In the genomic region with DNA sequence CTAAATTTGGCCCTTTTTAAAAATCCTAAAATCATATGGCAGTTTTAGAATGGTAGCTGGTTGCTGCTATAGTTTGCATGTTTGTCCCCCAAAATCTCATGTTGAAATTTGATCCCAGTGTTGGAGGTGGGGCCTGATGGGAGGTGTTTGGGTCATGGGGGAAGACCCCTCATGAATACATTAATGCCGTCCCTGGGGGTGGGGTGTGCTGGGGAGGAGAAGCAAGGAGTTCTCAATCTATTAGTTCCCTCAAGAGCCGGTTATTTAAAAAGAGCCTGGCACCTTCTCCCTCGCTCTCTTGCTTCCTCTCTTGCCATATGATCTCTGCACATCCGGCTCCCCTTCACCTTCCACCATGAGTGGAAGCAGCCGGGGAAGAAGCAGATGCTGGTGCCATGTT, we compare ENCODE assay signal across 21 cellular contexts. TPM values are rescaled to one million over a fixed set of nuclear protein-coding genes. Genes with fewer than 3 reads are reported as not detected.
A peak's percentile ranks its signal among the peaks of the same experiment; 100 is the strongest.
DNase-seq lines count a peak whose midpoint lies in the region; ATAC-seq and TF ChIP-seq lines count a peak whose summit lies in the region.
"Had no signal": no experiment of that assay in that cellular context is flagged by ENCODE, and none has a peak within 500 bp of the region (broad histone marks: within the 10 kb centered on the region; RNA-seq: fewer than 3 reads in every experiment).

No MANE protein-coding gene starts in this region.

- H3K27me3 ChIP-seq in H7 (ENCODE audit: control insufficient read depth, insufficient read depth, low read length), result no peaks in the 10 kb centered on the region
- H3K27me3 ChIP-seq in NT2/D1 (ENCODE audit: insufficient read depth, insufficient read length), result no peaks in the 10 kb centered on the region
- H3K27me3 ChIP-seq in endodermal cell (ENCODE audit: control insufficient read depth, insufficient read depth, low read length, poor library complexity, severe bottlenecking), result no peaks in the 10 kb centered on the region
- no peaks in the 10 kb centered on the region for H3K27me3 ChIP-seq in hepatocyte
- H3K27me3 ChIP-seq: BLaER1 treated with 17β-estradiol and CSF1 and Interleukin-3, amounts not matched to agents 10 nM and 100 nM; MG63 had no signal

- H3K79me2 ChIP-seq in hepatocyte, result no peaks in the 10 kb centered on the region

- H3K4me1 Mint-ChIP-seq in endodermal cell (peaks cover 3% of the 10 kb centered on the region), memory B cell (no peaks in the 10 kb centered on the region)

- no peaks in the 10 kb centered on the region for H3K27me3 Mint-ChIP-seq in endodermal cell (ENCODE audit: insufficient read depth)
- H3K27me3 Mint-ChIP-seq in memory B cell, result no peaks in the 10 kb centered on the region
- H3K27me3 Mint-ChIP-seq: CD4-positive, alpha-beta T cell had no signal

- TF ChIP-seq CTCF in endodermal cell (conservative IDR thresholded peaks at IDR 0.05), result no peak
- no peak for TF ChIP-seq CTCF in hepatocyte (IDR thresholded peaks at IDR 0.05; ENCODE audit: poor library complexity)

- DNase-seq in H7 (peak; percentile 53), NT2/D1 (ENCODE audit: low read depth, low spot score) (peak; percentile 8), endodermal cell (no peak), memory B cell (ENCODE audit: low spot score in 2 of 2) (no peak), HUDEP-2 (lab: John Stamatoyannopoulos, UW; ENCODE audit: unreplicated experiment in 76 of 76) (no peak), hepatocyte (ENCODE audit: low spot score) (no peak)
- DNase-seq: AML-193; CD4-positive, alpha-beta T cell; HCEC 1CT; IMR-90; KG1; MG63; NCI-H2029; NCI-H446; NCI-H526; SHP77 treated with DMSO at 0.1 percent for 48 hours had no signal

- H3K4me3 Mint-ChIP-seq in endodermal cell (no peak overlapping the region), memory B cell (no peak overlapping the region)
- H3K4me3 Mint-ChIP-seq: CD4-positive, alpha-beta T cell had no signal

- H3K36me3 ChIP-seq in H7 (replicated peaks; ENCODE audit: control insufficient read depth, insufficient read depth, low read length) (peaks cover 5% of the 10 kb centered on the region), NT2/D1 (ENCODE audit: insufficient read depth, insufficient read length, low read length) (peaks cover 20% of the 10 kb centered on the region), endodermal cell (ENCODE audit: control insufficient read depth, insufficient read depth, low read length) (peaks cover 39% of the 10 kb centered on the region), hepatocyte (replicated peaks; ENCODE audit: insufficient read depth, low read depth) (peaks cover 3% of the 10 kb centered on the region)

- WGBS in endodermal cell (ENCODE audit: insufficient coverage in 1 of 2, insufficient read length in 1 of 2), 2 experiments, result 90 to 92% methylated on average over 3 to 5 of the region's 5 CpGs
- 90% methylated on average over 5 of the region's 5 CpGs for WGBS in hepatocyte (ENCODE audit: low lambda C conversion rate, missing lambda C conversion rate)

- H3K4me1 ChIP-seq in NT2/D1 (ENCODE audit: insufficient read depth, insufficient read length) (no peaks in the 10 kb centered on the region), endodermal cell (ENCODE audit: control insufficient read depth, insufficient read depth, low read length) (no peaks in the 10 kb centered on the region), hepatocyte (ENCODE audit: insufficient read depth) (no peaks in the 10 kb centered on the region)
- H3K4me1 ChIP-seq: BLaER1 treated with 17β-estradiol and CSF1 and Interleukin-3, amounts not matched to agents 10 nM and 100 nM had no signal

- no peak for ATAC-seq in memory B cell (ENCODE audit: low read depth)
- no peak for ATAC-seq in HG03135 (IDR thresholded peaks at IDR 0.05; ENCODE audit: unreplicated experiment)
- ATAC-seq in HG03097 (IDR thresholded peaks at IDR 0.05; ENCODE audit: low FRiP score, unreplicated experiment), result no peak
- ATAC-seq: Panc1 had no signal

- no peak overlapping the region for H2AFZ ChIP-seq in hepatocyte

- no peaks in the 10 kb centered on the region for H3K9me2 ChIP-seq in hepatocyte (replicated peaks; ENCODE audit: insufficient read depth)

- H3K36me3 Mint-ChIP-seq in endodermal cell (ENCODE audit: low read depth) (peaks cover 44% of the 10 kb centered on the region), memory B cell (peaks cover 16% of the 10 kb centered on the region)

- H3K9ac ChIP-seq in NT2/D1 (ENCODE audit: insufficient read length, low read depth) (no peak overlapping the region), endodermal cell (ENCODE audit: extremely low read depth, low read length, poor library complexity, severe bottlenecking) (no peak overlapping the region)
- H3K9ac ChIP-seq: BLaER1 treated with 17β-estradiol and CSF1 and Interleukin-3, amounts not matched to agents 10 nM and 100 nM had no signal

- H3K9me3 Mint-ChIP-seq in endodermal cell (no peaks in the 10 kb centered on the region), memory B cell (no peaks in the 10 kb centered on the region)
- H3K9me3 Mint-ChIP-seq: CD4-positive, alpha-beta T cell had no signal

- H3K27ac ChIP-seq in endodermal cell (ENCODE audit: low read depth, low read length) (no peak overlapping the region), hepatocyte (no peak overlapping the region)
- H3K27ac ChIP-seq: BLaER1 treated with 17β-estradiol and CSF1 and Interleukin-3, amounts not matched to agents 10 nM and 100 nM; RWPE1 had no signal

- no peak overlapping the region for H3K4me2 ChIP-seq in hepatocyte
- H3K4me2 ChIP-seq: BLaER1 treated with 17β-estradiol and CSF1 and Interleukin-3, amounts not matched to agents 10 nM and 100 nM had no signal

- no peak overlapping the region for H3K4me3 ChIP-seq in H7 (ENCODE audit: insufficient read depth, low read depth, low read length)
- H3K4me3 ChIP-seq in NT2/D1 (ENCODE audit: insufficient read length, low read depth), result no peak overlapping the region
- H3K4me3 ChIP-seq in endodermal cell (ENCODE audit: low read length), result no peak overlapping the region
- H3K4me3 ChIP-seq in hepatocyte, result no peak overlapping the region
- H3K4me3 ChIP-seq: BLaER1 treated with 17β-estradiol and CSF1 and Interleukin-3, amounts not matched to agents 10 nM and 100 nM; MG63 had no signal

- H3K27ac Mint-ChIP-seq in endodermal cell (peak overlapping the region; percentile 26), memory B cell (peak overlapping the region; percentile 45)
- H3K27ac Mint-ChIP-seq: CD4-positive, alpha-beta T cell had no signal

- H4K20me1 ChIP-seq in hepatocyte (ENCODE audit: insufficient read depth, poor library complexity, severe bottlenecking), result no peaks in the 10 kb centered on the region
- H4K20me1 ChIP-seq: BLaER1 treated with 17β-estradiol and CSF1 and Interleukin-3, amounts not matched to agents 10 nM and 100 nM had no signal

- no peaks in the 10 kb centered on the region for H3K9me3 ChIP-seq in NT2/D1 (ENCODE audit: insufficient read depth, low read length)
- no peaks in the 10 kb centered on the region for H3K9me3 ChIP-seq in endodermal cell (ENCODE audit: control insufficient read depth, low read length)
- no peaks in the 10 kb centered on the region for H3K9me3 ChIP-seq in hepatocyte (ENCODE audit: low read depth)
- H3K9me3 ChIP-seq: BLaER1 treated with 17β-estradiol and CSF1 and Interleukin-3, amounts not matched to agents 10 nM and 100 nM; MG63 had no signal

RNA-seq across cellular contexts. Expression of a gene that starts 20.8 kb away (rescaled TPM):
- total RNA-seq in H7 (2014; rRNA removed; shearing (Covaris generic)), result 4.8 and 5.1 TPM in 2 replicates
- total RNA-seq in endodermal cell (10 to 100 TPM in 1 of 2 donors, 1 to 10 TPM in 1; 8.8 to 15.9 TPM), hepatocyte (4.3 and 7.0 TPM in 2 replicates)
- polyA plus RNA-seq in endodermal cell (2013, experiment 1 of 2), result 13.4 TPM
- polyA plus RNA-seq in endodermal cell (2013, experiment 2 of 2), result 13.2 TPM
- polyA plus RNA-seq in hepatocyte, result 2.8 and 3.1 TPM in 2 replicates

RNA-seq across cellular contexts. Expression of a gene that starts 21.0 kb away (rescaled TPM):
- total RNA-seq in H7 (2014; rRNA removed; shearing (Covaris generic)), result 10.5 and 11.6 TPM in 2 replicates
- total RNA-seq in endodermal cell, result 10 to 100 TPM; 21.5 to 22.7 TPM
- 14.9 TPM for polyA plus RNA-seq in endodermal cell (2013, experiment 1 of 2)
- polyA plus RNA-seq in endodermal cell (2013, experiment 2 of 2), result 13.6 TPM
- 24.1 and 25.1 TPM in 2 replicates for total RNA-seq in hepatocyte
- 5.1 and 8.7 TPM in 2 replicates for polyA plus RNA-seq in hepatocyte

RNA-seq across cellular contexts. Expression of a gene that starts 51.6 kb away (rescaled TPM):
- 12.7 and 16.2 TPM in 2 replicates for total RNA-seq in H7 (2014; rRNA removed; shearing (Covaris generic))
- 10 to 100 TPM; 35.4 to 41.2 TPM for total RNA-seq in endodermal cell
- polyA plus RNA-seq in endodermal cell (2013, experiment 1 of 2), result 18.3 TPM
- polyA plus RNA-seq in endodermal cell (2013, experiment 2 of 2), result 20.7 TPM
- 35.6 and 38.4 TPM in 2 replicates for total RNA-seq in hepatocyte
- polyA plus RNA-seq in hepatocyte, result 22.2 and 27.8 TPM in 2 replicates

Comparison
In these comparisons a context has a peak if more than half of its experiments do, and no peak if none do; other contexts are left out.
1. DNase-seq: peak in H7 (single experiment) and NT2/D1 (single experiment); none in endodermal cell (single experiment), memory B cell (0 of 2), HUDEP-2 (0 of 76) and hepatocyte (single experiment).